In the genomic region with DNA sequence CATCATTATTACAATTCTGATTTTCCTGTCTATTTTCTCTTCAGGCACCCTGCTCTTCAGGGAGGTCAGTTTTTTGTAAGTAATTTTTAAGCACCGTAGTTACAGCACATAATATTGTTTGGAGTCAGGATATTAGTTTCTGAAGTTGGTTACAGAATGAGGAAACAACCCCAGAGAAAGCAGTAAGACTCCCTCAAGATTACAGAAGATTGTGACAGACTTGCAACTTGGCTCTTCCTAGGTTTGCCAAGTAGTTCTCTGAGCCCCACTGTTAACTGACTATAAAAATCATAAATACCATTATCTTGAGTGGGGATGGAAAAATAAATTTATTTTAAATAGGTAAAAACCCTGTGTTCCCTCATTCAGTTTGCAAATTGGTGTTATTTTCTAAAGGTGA, we compare ENCODE assay signal across 8 cellular contexts. TPM values are rescaled to one million over a fixed set of nuclear protein-coding genes. Genes with fewer than 3 reads are reported as not detected.
DNase-seq lines count a peak whose midpoint lies in the region; ATAC-seq, FAIRE-seq and TF ChIP-seq lines count a peak whose summit lies in the region.

No MANE protein-coding gene starts in this region.

- H3K27ac ChIP-seq in suprapubic skin = no peak overlapping the region

- 61% methylated on average over 1 of the region's 1 CpG for WGBS in suprapubic skin

- H3K4me1 ChIP-seq in iPS-15b (ENCODE audit: control insufficient read depth, insufficient read depth, low read length) = peaks cover 6% of the 10 kb centered on the region
- peaks cover 38% of the 10 kb centered on the region for H3K4me1 ChIP-seq in suprapubic skin

- H3K4me3 Mint-ChIP-seq in activated CD4-positive, alpha-beta T cell treated with anti-CD3 and anti-CD28 coated beads, Interleukin-2, amount 10 ng/mL, durations not matched to agents 24 days and 14 days = peak overlapping the region; percentile 99
- H3K4me3 Mint-ChIP-seq in activated CD4-positive, alpha-beta memory T cell treated with anti-CD3 and anti-CD28 coated beads for 36 hours = peak overlapping the region; percentile 96

- FAIRE-seq in H54 (lab: Jason Lieb, UNC) = no peak

- TF ChIP-seq POLR2A in suprapubic skin (IDR thresholded peaks at IDR 0.05) (no peak), H54 (IDR thresholded peaks at IDR 0.05; ENCODE audit: low read depth, low read length) (no peak)

- CTCF ChIA-PET in activated CD4-positive, alpha-beta memory T cell treated with anti-CD3 and anti-CD28 coated beads for 36 hours (lab: Charles Lee) = interaction anchor here (1.2 kb wide), 1 partner anchor 168 kb away, joined by 5 read pairs; a partner anchor contains a TSS

- no peak for TF ChIP-seq EP300 in suprapubic skin (IDR thresholded peaks at IDR 0.05)

- H3K36me3 Mint-ChIP-seq in activated CD4-positive, alpha-beta T cell treated with anti-CD3 and anti-CD28 coated beads, Interleukin-2, amount 10 ng/mL, durations not matched to agents 24 days and 14 days (ENCODE audit: low read depth) = peaks cover 30% of the 10 kb centered on the region
- H3K36me3 Mint-ChIP-seq in activated CD4-positive, alpha-beta memory T cell treated with anti-CD3 and anti-CD28 coated beads for 36 hours = peaks cover 14% of the 10 kb centered on the region

- H3K27me3 Mint-ChIP-seq in activated CD4-positive, alpha-beta T cell treated with anti-CD3 and anti-CD28 coated beads, Interleukin-2, amount 10 ng/mL, durations not matched to agents 24 days and 14 days = no peaks in the 10 kb centered on the region
- peaks cover 3% of the 10 kb centered on the region for H3K27me3 Mint-ChIP-seq in activated CD4-positive, alpha-beta memory T cell treated with anti-CD3 and anti-CD28 coated beads for 36 hours

- H3K27ac Mint-ChIP-seq in activated CD4-positive, alpha-beta T cell treated with anti-CD3 and anti-CD28 coated beads, Interleukin-2, amount 10 ng/mL, durations not matched to agents 24 days and 14 days = peak overlapping the region; percentile 91
- peak overlapping the region; percentile 81 for H3K27ac Mint-ChIP-seq in activated CD4-positive, alpha-beta memory T cell treated with anti-CD3 and anti-CD28 coated beads for 36 hours

- H3K4me3 ChIP-seq in iPS-15b (ENCODE audit: low read depth, low read length) = peak overlapping the region; percentile 82
- H3K4me3 ChIP-seq in suprapubic skin = peak overlapping the region; percentile 93

- intact Hi-C loops in activated CD4-positive, alpha-beta T cell treated with anti-CD3 and anti-CD28 coated beads, Interleukin-2, amount 10 ng/mL, durations not matched to agents 24 days and 14 days (cut with micrococcal nuclease) = loop anchor here (5.0 kb wide), 1 partner anchor 474 kb away; a partner anchor contains a TSS
- intact Hi-C loops in activated CD4-positive, alpha-beta memory T cell treated with anti-CD3 and anti-CD28 coated beads for 36 hours (cut with micrococcal nuclease) = loop anchor here (2.0 kb wide), 2 partner anchors 473 to 1737 kb away; a partner anchor contains a TSS

- DNase-seq in activated CD4-positive, alpha-beta T cell treated with anti-CD3 and anti-CD28 coated beads, Interleukin-2, amount 10 ng/mL, durations not matched to agents 24 days and 14 days = no peak
- no peak for DNase-seq in activated CD4-positive, alpha-beta T cell treated with anti-CD3 and anti-CD28 coated beads for 48 hours
- no peak for DNase-seq in activated CD4-positive, alpha-beta memory T cell treated with anti-CD3 and anti-CD28 coated beads for 36 hours
- DNase-seq in suprapubic skin (ENCODE audit: low spot score in 2 of 2) = no peak
- no peak for DNase-seq in H54 (ENCODE audit: insufficient read length, low spot score)
- DNase-seq in NCI-H524 (lab: John Stamatoyannopoulos, UW) = no peak

- no peak for TF ChIP-seq CTCF in suprapubic skin (IDR thresholded peaks at IDR 0.05)

- ATAC-seq in GM18519 (IDR thresholded peaks at IDR 0.05; ENCODE audit: low FRiP score, unreplicated experiment) = no peak

- POLR2A ChIA-PET in activated CD4-positive, alpha-beta memory T cell treated with anti-CD3 and anti-CD28 coated beads for 36 hours (lab: Charles Lee) = interaction anchor here (1.5 kb wide), 1 partner anchor 168 kb away, joined by 4 read pairs; a partner anchor contains a TSS

- H3K4me1 Mint-ChIP-seq in activated CD4-positive, alpha-beta T cell treated with anti-CD3 and anti-CD28 coated beads, Interleukin-2, amount 10 ng/mL, durations not matched to agents 24 days and 14 days = peaks cover 43% of the 10 kb centered on the region
- peaks cover 57% of the 10 kb centered on the region for H3K4me1 Mint-ChIP-seq in activated CD4-positive, alpha-beta memory T cell treated with anti-CD3 and anti-CD28 coated beads for 36 hours (ENCODE audit: low read depth)

- H3K36me3 ChIP-seq in iPS-15b (ENCODE audit: control insufficient read depth, insufficient read depth, low read length) = no peaks in the 10 kb centered on the region
- no peaks in the 10 kb centered on the region for H3K36me3 ChIP-seq in suprapubic skin

- H3K9ac ChIP-seq in iPS-15b (ENCODE audit: low read depth, low read length) = peak overlapping the region; percentile 97

- H3K9me3 ChIP-seq in iPS-15b (ENCODE audit: control insufficient read depth, insufficient read depth, low read length) (no peaks in the 10 kb centered on the region), suprapubic skin (no peaks in the 10 kb centered on the region)

- peaks cover 3% of the 10 kb centered on the region for H3K9me3 Mint-ChIP-seq in activated CD4-positive, alpha-beta T cell treated with anti-CD3 and anti-CD28 coated beads, Interleukin-2, amount 10 ng/mL, durations not matched to agents 24 days and 14 days
- no peaks in the 10 kb centered on the region for H3K9me3 Mint-ChIP-seq in activated CD4-positive, alpha-beta memory T cell treated with anti-CD3 and anti-CD28 coated beads for 36 hours

- H3K27me3 ChIP-seq in iPS-15b (ENCODE audit: control insufficient read depth, insufficient read depth, low read length) (no peaks in the 10 kb centered on the region), suprapubic skin (no peaks in the 10 kb centered on the region)

RNA-seq across cellular contexts. Expression of a gene that starts 1.0 kb away (rescaled TPM):
- 61.4 and 64.1 TPM in 2 replicates for total RNA-seq in activated CD4-positive, alpha-beta T cell treated with anti-CD3 and anti-CD28 coated beads, Interleukin-2, amount 10 ng/mL, durations not matched to agents 24 days and 14 days
- total RNA-seq in activated CD4-positive, alpha-beta memory T cell treated with anti-CD3 and anti-CD28 coated beads for 36 hours = 10 to 100 TPM; 46.3 to 48.0 TPM
- 10 to 100 TPM; 33.6 to 74.0 (median 46.6) TPM for total RNA-seq in suprapubic skin
